7 cellular contexts compared by ENCODE assay signal in genomic region chr9:115692868-115693267, GRCh38.
DNase-seq lines count a peak whose midpoint lies in the region; ATAC-seq and TF ChIP-seq lines count a peak whose summit lies in the region.
"Not testable (repeated sequence)": the region's sequence is repeated elsewhere in the genome, so short reads cannot be mapped to it uniquely, and the experiment has no call there.

No MANE protein-coding gene starts in this region.

- CTCF ChIA-PET in IMR-90 (lab: Yijun Ruan, JAX) = interaction anchor here (3.4 kb wide), 1 partner anchor 99 kb away, joined by 16 read pairs; no protein-coding TSS in a partner anchor

- H4K5ac ChIP-seq in IMR-90 (ENCODE audit: low read depth, low read length) = peak overlapping the region; percentile 71

- not testable (repeated sequence) for ATAC-seq in IMR-90 (ENCODE audit: low read depth)

- peak overlapping the region; percentile 45 to 74; a peak in 3 of 4 replicates for H4K8ac ChIP-seq in IMR-90 (ENCODE audit: low read depth in 2 of 2, low read length in 2 of 2)

- peak overlapping the region; percentile 64 for H3K4ac ChIP-seq in IMR-90 (ENCODE audit: low read depth, low read length)

- WGBS in GM23248 (ENCODE audit: low coverage in 1 of 2, low lambda C conversion rate in 2 of 2, missing lambda C conversion rate in 2 of 2), 2 experiments = 72 to 83% methylated on average over 2 of the region's 2 CpGs
- WGBS in IMR-90 (ENCODE audit: extremely low coverage in 2 of 2, insufficient read length in 1 of 2), 2 experiments = 100% methylated on average over 1 of the region's 2 CpGs; no CpG with 5 or more reads in 1 of the 2 experiments

- H3K4me3 ChIP-seq in GM23248; IMR-90 (ENCODE audit: insufficient read depth, low read depth, low read length); brain microvascular endothelial cell (ENCODE audit: low read depth, low read length); osteoblast (ENCODE audit: insufficient read depth, low read length): not testable (repeated sequence)
- peak overlapping the region; percentile 11; the same call in 1 of the 2 replicates for H3K4me3 ChIP-seq in OCI-LY3 (ENCODE audit: low read length)

- peak overlapping the region; percentile 55; the same call in 2 of the 3 replicates for H2BK15ac ChIP-seq in IMR-90 (ENCODE audit: low read depth, low read length)

- H4K91ac ChIP-seq in IMR-90 (ENCODE audit: insufficient read depth, low read depth, low read length) = peak overlapping the region; percentile 50; the same call in 1 of the 2 replicates

- H3K79me1 ChIP-seq in IMR-90 (ENCODE audit: low read depth in 1 of 2, low read length in 2 of 2) = not testable (repeated sequence)

- DNase-seq in EH (ENCODE audit: low read depth) (peak; percentile 46), GM23248 (peak; percentile 45), IMR-90 (peak; percentile 59), fibroblast of peridontal ligament (ENCODE audit: extremely low read depth) (peak; percentile 57)
- not testable (repeated sequence) for DNase-seq in brain microvascular endothelial cell; osteoblast (ENCODE audit: insufficient read length, low spot score, missing footprints)

- not testable (repeated sequence) for TF ChIP-seq CTCF in IMR-90 (conservative IDR thresholded peaks at IDR 0.05; ENCODE audit: low read depth, low read length); OCI-LY3 (IDR thresholded peaks at IDR 0.05; ENCODE audit: low read depth, low read length); brain microvascular endothelial cell (IDR thresholded peaks at IDR 0.05; ENCODE audit: low read depth, low read length, missing control alignments); osteoblast (IDR thresholded peaks at IDR 0.05; ENCODE audit: extremely low read depth, low read depth, low read length)

- not testable (repeated sequence) for H3K56ac ChIP-seq in IMR-90 (ENCODE audit: extremely low read depth, insufficient read depth, low read length)

- H3K23ac ChIP-seq in IMR-90 (ENCODE audit: low read depth, low read length) = not testable (repeated sequence)

- intact Hi-C loops in IMR-90 (cut with micrococcal nuclease) = loop anchor here (5.0 to 10.0 kb wide), 2 partner anchors 302 to 969 kb away; no protein-coding TSS in a partner anchor

- TF ChIP-seq RAD21 in IMR-90 (IDR thresholded peaks at IDR 0.05; ENCODE audit: low read length) = not testable (repeated sequence)

- not testable (repeated sequence) for H2AFZ ChIP-seq in GM23248; IMR-90 (replicated peaks; ENCODE audit: low read length, poor library complexity); OCI-LY3 (ENCODE audit: low read depth, low read length); osteoblast (ENCODE audit: low read length)

- H3K4me2 ChIP-seq in GM23248 (ENCODE audit: unreplicated experiment) = peak overlapping the region; percentile 17
- not testable (repeated sequence) for H3K4me2 ChIP-seq in IMR-90 (ENCODE audit: low read depth, low read length); osteoblast (ENCODE audit: insufficient read depth, low read length)
- peak overlapping the region; percentile 67 for H3K4me2 ChIP-seq in OCI-LY3 (ENCODE audit: low read length)

- H2AK5ac ChIP-seq in IMR-90 (ENCODE audit: low read depth, low read length) = peak overlapping the region; percentile 69

- TF ChIP-seq POLR2A in IMR-90 (IDR thresholded peaks at IDR 0.05; ENCODE audit: low read depth, low read length) = not testable (repeated sequence)

- H3K9me1 ChIP-seq in IMR-90 (ENCODE audit: insufficient read depth, low read length) = not testable (repeated sequence)

- H3K18ac ChIP-seq in IMR-90 (ENCODE audit: low read depth, low read length) = peak overlapping the region; percentile 75

- H3K9me2 ChIP-seq in GM23248 (ENCODE audit: insufficient read depth) = not testable (repeated sequence)

- peak overlapping the region; percentile 88 for H3K9ac ChIP-seq in GM23248
- H3K9ac ChIP-seq in IMR-90 (ENCODE audit: low read depth, low read length); OCI-LY3 (ENCODE audit: low read length): not testable (repeated sequence)

- H3K4me1 ChIP-seq in GM23248 (ENCODE audit: insufficient read depth) = peaks cover 46% of the 10 kb centered on the region
- H3K4me1 ChIP-seq in IMR-90 (ENCODE audit: control insufficient read depth, insufficient read depth, low read length) = peaks cover 13% of the 10 kb centered on the region
- peaks cover 17% of the 10 kb centered on the region for H3K4me1 ChIP-seq in OCI-LY3 (ENCODE audit: low read length)
- H3K4me1 ChIP-seq in osteoblast (ENCODE audit: insufficient read depth, low read length) = peaks cover 35% of the 10 kb centered on the region

- BruUV-seq in IMR-90 (replicated peaks; lab: Mats Ljungman, UMichigan) = not testable (repeated sequence)

- H3K27ac ChIP-seq in GM23248 = peak overlapping the region; percentile 100
- H3K27ac ChIP-seq in IMR-90 (ENCODE audit: insufficient read depth, low read length) = peak overlapping the region; percentile 23; the same call in 1 of the 2 replicates
- H3K27ac ChIP-seq in OCI-LY3 (ENCODE audit: low read length) = peak overlapping the region; percentile 52
- H3K27ac ChIP-seq in brain microvascular endothelial cell = peak overlapping the region; percentile 98
- peak overlapping the region; percentile 99 for H3K27ac ChIP-seq in osteoblast (ENCODE audit: low read depth, low read length)

- POLR2A ChIA-PET in IMR-90 (lab: Charles Lee; ENCODE audit: unreplicated experiment) = not testable (repeated sequence)

- H2BK120ac ChIP-seq in IMR-90 (ENCODE audit: low read depth, low read length) = peak overlapping the region; percentile 81

- H3K27me3 ChIP-seq in GM23248 (replicated peaks; ENCODE audit: insufficient read depth); IMR-90 (ENCODE audit: control insufficient read depth, insufficient read depth, low read length); OCI-LY3 (ENCODE audit: low read depth, low read length); brain microvascular endothelial cell (replicated peaks); osteoblast (ENCODE audit: insufficient read depth, low read length): not testable (repeated sequence)

- H4K20me1 ChIP-seq in GM23248 (ENCODE audit: insufficient read depth); IMR-90 (ENCODE audit: insufficient read depth, low read length); OCI-LY3 (ENCODE audit: insufficient read depth, low read length); osteoblast (ENCODE audit: insufficient read depth, low read length): not testable (repeated sequence)

- in situ Hi-C loops in GM23248 (cut with MboI) (loop anchor here (10.0 kb wide), 1 partner anchor 462 kb away; the partner anchor contains the start of gene PAPPA), IMR-90 (cut with MboI; ENCODE audit: low sequenced_read_pairs) (loop anchor here (10.0 kb wide), 1 partner anchor 462 kb away; the partner anchor contains the start of gene PAPPA)
- in situ Hi-C loops in brain microvascular endothelial cell (cut with HindIII; ENCODE audit: low pct_ligation_motif_present, low sequenced_read_pairs) = not testable (repeated sequence)

- not testable (repeated sequence) for H3K36me3 ChIP-seq in GM23248 (ENCODE audit: low read depth); IMR-90 (ENCODE audit: control insufficient read depth, insufficient read depth, low read length); OCI-LY3 (replicated peaks; ENCODE audit: low read depth, low read length); brain microvascular endothelial cell (replicated peaks); osteoblast (ENCODE audit: insufficient read depth, low read length)

- dilution Hi-C loops in IMR-90 (cut with HindIII; ENCODE audit: low sequenced_read_pairs, unreplicated experiment) = not testable (repeated sequence)

- H3K14ac ChIP-seq in IMR-90 (replicated peaks; ENCODE audit: low read depth, low read length) = 0 out of 2 replicates have a peak overlapping the region, but pooled peaks have one; percentile 41

- H2BK20ac ChIP-seq in IMR-90 (ENCODE audit: low read depth, low read length) = peak overlapping the region; percentile 81

- peak overlapping the region; percentile 95 for H2BK5ac ChIP-seq in IMR-90 (ENCODE audit: low read depth, low read length, poor library complexity, severe bottlenecking)

- not testable (repeated sequence) for H2AK9ac ChIP-seq in IMR-90 (replicated peaks; ENCODE audit: low read depth, low read length, poor library complexity)

- H3K9me3 ChIP-seq in GM23248 (ENCODE audit: low read depth); IMR-90 (ENCODE audit: control insufficient read depth, insufficient read depth, low read length); OCI-LY3 (ENCODE audit: insufficient read depth, low read length); osteoblast (ENCODE audit: low read depth, low read length): not testable (repeated sequence)

- H3K79me2 ChIP-seq in GM23248 (ENCODE audit: insufficient read depth); OCI-LY3 (ENCODE audit: low read length); osteoblast (ENCODE audit: insufficient read depth, low read length): not testable (repeated sequence)

- H3F3A ChIP-seq in GM23248 (ENCODE audit: insufficient read depth) = peaks cover 61% of the 10 kb centered on the region

Comparison
In these comparisons a context has a peak if more than half of its experiments do, and no peak if none do; other contexts are left out.
1. H3K27ac ChIP-seq: peak in every context shown above with its lines; median percentile 100 in GM23248; 99 in osteoblast; 98 in brain microvascular endothelial cell; 52 in OCI-LY3; 23 in IMR-90.